13 cellular contexts compared by ENCODE assay signal in genomic region chr7:158358926-158359645, GRCh38.
DNase-seq lines count a peak whose midpoint lies in the region; ATAC-seq and TF ChIP-seq lines count a peak whose summit lies in the region.
"Had no signal": no experiment of that assay in that cellular context is flagged by ENCODE, and none has a peak within 500 bp of the region (broad histone marks: within the 10 kb centered on the region; RNA-seq: fewer than 3 reads in every experiment).

No MANE protein-coding gene starts in this region.

- H3K9me3 ChIP-seq in right cardiac atrium (ENCODE audit: control insufficient read depth, low read length) (no peaks in the 10 kb centered on the region), spleen (peaks cover 0 to 18% (median 17%) of the 10 kb centered on the region in 8 donors), lower lobe of right lung (peaks cover 7% of the 10 kb centered on the region)
- H3K9me3 ChIP-seq: BLaER1 treated with 17β-estradiol and CSF1 and Interleukin-3, amounts not matched to agents 10 nM and 100 nM had no signal

- whole genome bisulfite sequencing in right cardiac atrium: 82% methylated on average over 16 of the region's 16 CpGs
- 79 to 88% (median 84%) methylated on average over 16 of the region's 16 CpGs for WGBS in spleen, 5 donors

- no peaks in the 10 kb centered on the region for H3K27me3 ChIP-seq in right cardiac atrium (ENCODE audit: control insufficient read depth, insufficient read depth)
- H3K27me3 ChIP-seq in spleen (replicated peaks in 1 of 7): peaks cover 0 to 33% (median 0%) of the 10 kb centered on the region in 7 donors
- H3K27me3 ChIP-seq in lower lobe of right lung (ENCODE audit: low read depth): no peaks in the 10 kb centered on the region
- H3K27me3 ChIP-seq: BLaER1 treated with 17β-estradiol and CSF1 and Interleukin-3, amounts not matched to agents 10 nM and 100 nM had no signal

- H3K27ac ChIP-seq in right cardiac atrium (ENCODE audit: low read length): no peak overlapping the region
- no peak overlapping the region for H3K27ac ChIP-seq in spleen
- no peak overlapping the region for H3K27ac ChIP-seq in lower lobe of right lung
- H3K27ac ChIP-seq: BLaER1 treated with 17β-estradiol and CSF1 and Interleukin-3, amounts not matched to agents 10 nM and 100 nM had no signal

- intact Hi-C loops in cardiac septum (cut with DNase I) (no loop called here), right cardiac atrium (cut with DNase I) (no loop called here), spleen (cut with DNase I; ENCODE audit: low total_unique reads) (no loop called here), lower lobe of right lung (cut with DNase I) (no loop called here)

- TF ChIP-seq POLR2A in spleen (IDR thresholded peaks at IDR 0.05): no peak

- DNase-seq in cardiac septum (ENCODE audit: low spot score) (peak; percentile 67), right cardiac atrium (no peak), mesenteric fat pad (ENCODE audit: low spot score) (peak; percentile 60), spleen (peak; percentile 44), ureter (ENCODE audit: low spot score) (peak; percentile 28), lower lobe of right lung (no peak)
- DNase-seq: Calu3, DMS53, H9 had no signal

- H3K4me1 ChIP-seq in right cardiac atrium (ENCODE audit: control insufficient read depth, insufficient read depth, low read length) (no peaks in the 10 kb centered on the region), spleen (no peaks in the 10 kb centered on the region), lower lobe of right lung (no peaks in the 10 kb centered on the region)
- H3K4me1 ChIP-seq: BLaER1 treated with 17β-estradiol and CSF1 and Interleukin-3, amounts not matched to agents 10 nM and 100 nM had no signal

- ATAC-seq in right cardiac atrium (no peak), lower lobe of right lung (no peak), GM21367 (IDR thresholded peaks at IDR 0.05; ENCODE audit: unreplicated experiment) (no peak)
- ATAC-seq: CD8-positive, alpha-beta T cell; HepG2 had no signal

- no peaks in the 10 kb centered on the region for H3K36me3 ChIP-seq in spleen
- no peaks in the 10 kb centered on the region for H3K36me3 ChIP-seq in lower lobe of right lung
- H3K36me3 ChIP-seq: BLaER1 treated with 17β-estradiol and CSF1 and Interleukin-3, amounts not matched to agents 10 nM and 100 nM had no signal

- no peak overlapping the region for H3K4me3 ChIP-seq in right cardiac atrium (ENCODE audit: low read length)
- H3K4me3 ChIP-seq in spleen: no peak overlapping the region
- no peak overlapping the region for H3K4me3 ChIP-seq in lower lobe of right lung
- H3K4me3 ChIP-seq: BLaER1 treated with 17β-estradiol and CSF1 and Interleukin-3, amounts not matched to agents 10 nM and 100 nM had no signal

- no peak for TF ChIP-seq CTCF in spleen (IDR thresholded peaks at IDR 0.05 in 8 of 11, conservative IDR thresholded peaks at IDR 0.05 in 3 of 11)
- no peak for TF ChIP-seq CTCF in lower lobe of right lung (IDR thresholded peaks at IDR 0.05)

Comparison
In these comparisons a context has a peak if more than half of its experiments do, and no peak if none do; other contexts are left out.
1. DNase-seq: peak in cardiac septum (single experiment), mesenteric fat pad (single experiment), spleen (single experiment) and ureter (single experiment); none in right cardiac atrium (0 of 3) and lower lobe of right lung (single experiment).